19 cellular contexts compared by ENCODE assay signal in genomic region chr4:5292091-5292490, GRCh38.
DNase-seq lines count a peak whose midpoint lies in the region; ATAC-seq and TF ChIP-seq lines count a peak whose summit lies in the region.
"Had no signal": no experiment of that assay in that cellular context is flagged by ENCODE, and none has a peak within 500 bp of the region (broad histone marks: within the 10 kb centered on the region; RNA-seq: fewer than 3 reads in every experiment).

No MANE protein-coding gene starts in this region.

- no peak overlapping the region for H3K4me3 Mint-ChIP-seq in MCF 10A (ENCODE audit: unreplicated experiment)
- H3K4me3 Mint-ChIP-seq: B cell; CD4-positive, alpha-beta memory T cell had no signal

- H3K9me3 Mint-ChIP-seq in MCF 10A (ENCODE audit: unreplicated experiment): peaks cover 14% of the 10 kb centered on the region

- CTCF ChIA-PET in MCF 10A (lab: Yijun Ruan, JAX): no interaction called here

- POLR2A ChIA-PET in MCF 10A (lab: Yijun Ruan, JAX): no interaction called here

- BruUV-seq in MCF 10A (replicated peaks; lab: Mats Ljungman, UMichigan): no TSS peak

- peaks cover 6% of the 10 kb centered on the region for H3K36me3 Mint-ChIP-seq in MCF 10A (ENCODE audit: insufficient read depth, unreplicated experiment)
- H3K36me3 Mint-ChIP-seq: CD4-positive, alpha-beta memory T cell had no signal

- no peak overlapping the region for H3K27ac Mint-ChIP-seq in MCF 10A (ENCODE audit: low read depth, unreplicated experiment)
- H3K27ac Mint-ChIP-seq: B cell; CD4-positive, alpha-beta memory T cell had no signal

- no peaks in the 10 kb centered on the region for H3K27me3 Mint-ChIP-seq in MCF 10A (ENCODE audit: insufficient read depth, unreplicated experiment)
- H3K27me3 Mint-ChIP-seq: B cell; CD4-positive, alpha-beta memory T cell had no signal

- no peak for ATAC-seq in GM18498 (IDR thresholded peaks at IDR 0.05; ENCODE audit: unreplicated experiment)
- no peak for ATAC-seq in GM21717 (IDR thresholded peaks at IDR 0.05; ENCODE audit: unreplicated experiment)
- ATAC-seq: PC-3 had no signal

- intact Hi-C loops in MCF 10A (cut with micrococcal nuclease): no loop called here

- DNase-seq in DMS153 (lab: John Stamatoyannopoulos, UW): peak; percentile 10
- peak; percentile 63 for DNase-seq in NCI-H1105 (lab: John Stamatoyannopoulos, UW)
- peak; percentile 25 for DNase-seq in NCI-H345 treated with DMSO at 0.1 percent for 48 hours (lab: John Stamatoyannopoulos, UW; ENCODE audit: unreplicated experiment)
- peak; percentile 24 for DNase-seq in foreskin melanocyte
- DNase-seq in MCF 10A (ENCODE audit: unreplicated experiment): no peak
- DNase-seq: ACHN; CD4-positive, alpha-beta memory T cell; EL; H7; KG1; MM.1S; NCI-H1694; NCI-H2171 treated with DMSO at 0.1 percent for 48 hours; NCI-H524 treated with DMSO at 0.1 percent for 48 hours; NK-92 treated with Interleukin-12 subunit alpha and Interleukin-12 subunit beta, amount 100 ng/mL, for 24 hours; PC-3 had no signal

- H3K4me1 Mint-ChIP-seq in MCF 10A (ENCODE audit: insufficient read depth, unreplicated experiment): no peaks in the 10 kb centered on the region
- H3K4me1 Mint-ChIP-seq: B cell; CD4-positive, alpha-beta memory T cell had no signal

- TF ChIP-seq CTCF in MCF 10A (IDR thresholded peaks at IDR 0.05; ENCODE audit: unreplicated experiment): no peak
